In genomic region chr10:70616761-70617160, GRCh38 we compare ENCODE assay signal across 18 cellular contexts. TPM values are rescaled to one million over a fixed set of nuclear protein-coding genes. Genes with fewer than 3 reads are reported as not detected.
A peak's percentile ranks its signal among the peaks of the same experiment; 100 is the strongest.
DNase-seq lines count a peak whose midpoint lies in the region; ATAC-seq and TF ChIP-seq lines count a peak whose summit lies in the region.
"Had no signal": no experiment of that assay in that cellular context is flagged by ENCODE, and none has a peak within 500 bp of the region (broad histone marks: within the 10 kb centered on the region; RNA-seq: fewer than 3 reads in every experiment).

No MANE protein-coding gene starts in this region.

- no peak overlapping the region for H3K4me3 ChIP-seq in PC-3 (ENCODE audit: low read length)
- H3K4me3 ChIP-seq: BLaER1, GM23338, Peyer's patch had no signal

- H3K4me1 Mint-ChIP-seq in activated CD4-positive, alpha-beta T cell treated with anti-CD3 and anti-CD28 coated beads for 36 hours, result peaks cover 23% of the 10 kb centered on the region
- peaks cover 61% of the 10 kb centered on the region for H3K4me1 Mint-ChIP-seq in activated naive CD8-positive, alpha-beta T cell treated with anti-CD3 and anti-CD28 coated beads, Interleukin-2, amount 50 U/mL, for 24 hours
- H3K4me1 Mint-ChIP-seq in naive thymus-derived CD8-positive, alpha-beta T cell, result peaks cover 14 to 58% (median 55%) of the 10 kb centered on the region in 4 donors
- H3K4me1 Mint-ChIP-seq: GM23338 had no signal

- no peaks in the 10 kb centered on the region for H3F3A ChIP-seq in PC-3 (ENCODE audit: low read length, unreplicated experiment)

- no TSS peak for BruUV-seq in PC-3 (replicated peaks; lab: Mats Ljungman, UMichigan)

- CTCF ChIA-PET in activated CD4-positive, alpha-beta T cell treated with anti-CD3 and anti-CD28 coated beads for 36 hours (lab: Charles Lee), result interaction anchor here (0.8 kb wide), 1 partner anchor 32 kb away, joined by 3 read pairs; no protein-coding TSS in a partner anchor
- CTCF ChIA-PET in PC-3 (lab: Charles Lee), result interaction anchor here (1.0 kb wide), 1 partner anchor 40 kb away, joined by 3 read pairs; no protein-coding TSS in a partner anchor

- H3K4me3 Mint-ChIP-seq in activated CD4-positive, alpha-beta T cell treated with anti-CD3 and anti-CD28 coated beads for 36 hours, result no peak overlapping the region
- H3K4me3 Mint-ChIP-seq in activated naive CD8-positive, alpha-beta T cell treated with anti-CD3 and anti-CD28 coated beads, Interleukin-2, amount 50 U/mL, for 24 hours, result no peak overlapping the region
- H3K4me3 Mint-ChIP-seq in naive thymus-derived CD8-positive, alpha-beta T cell, result peak overlapping the region in 2 of 10 donors; percentile 30 to 65
- H3K4me3 Mint-ChIP-seq: GM23338 had no signal

- H3K27ac ChIP-seq in PC-3 (ENCODE audit: low read length), result peak overlapping the region; percentile 82
- H3K27ac ChIP-seq: 22Rv1, BLaER1, HL-60, Peyer's patch had no signal

- H3K27me3 Mint-ChIP-seq in activated CD4-positive, alpha-beta T cell treated with anti-CD3 and anti-CD28 coated beads for 36 hours, result peaks cover 10% of the 10 kb centered on the region
- peaks cover 2% of the 10 kb centered on the region for H3K27me3 Mint-ChIP-seq in activated naive CD8-positive, alpha-beta T cell treated with anti-CD3 and anti-CD28 coated beads, Interleukin-2, amount 50 U/mL, for 24 hours
- peaks cover 0 to 3% (median 0%) of the 10 kb centered on the region in 5 donors for H3K27me3 Mint-ChIP-seq in naive thymus-derived CD8-positive, alpha-beta T cell

- H3K4me2 ChIP-seq in PC-3 (ENCODE audit: low read length), result peak overlapping the region; percentile 69
- H3K4me2 ChIP-seq: BLaER1, GM23338 had no signal

- peak overlapping the region; percentile 18 for H3K9ac ChIP-seq in PC-3 (ENCODE audit: low read length)
- H3K9ac ChIP-seq: BLaER1 had no signal

- peaks cover 14% of the 10 kb centered on the region for H3K9me3 ChIP-seq in PC-3 (ENCODE audit: low read length)

- no peak overlapping the region for H2AFZ ChIP-seq in PC-3 (ENCODE audit: low read length)
- H2AFZ ChIP-seq: GM23338 had no signal

- peaks cover 6% of the 10 kb centered on the region for H3K36me3 Mint-ChIP-seq in activated CD4-positive, alpha-beta T cell treated with anti-CD3 and anti-CD28 coated beads for 36 hours (ENCODE audit: low read depth)
- peaks cover 4% of the 10 kb centered on the region for H3K36me3 Mint-ChIP-seq in activated naive CD8-positive, alpha-beta T cell treated with anti-CD3 and anti-CD28 coated beads, Interleukin-2, amount 50 U/mL, for 24 hours (ENCODE audit: low read depth)
- H3K36me3 Mint-ChIP-seq in naive thymus-derived CD8-positive, alpha-beta T cell, result peaks cover 0 to 9% (median 0%) of the 10 kb centered on the region in 3 donors

- intact Hi-C loops in activated CD4-positive, alpha-beta T cell treated with anti-CD3 and anti-CD28 coated beads for 36 hours (cut with DNase I, micrococcal nuclease), result loop anchor here (5.0 kb wide), 2 partner anchors 39 to 266 kb away; no protein-coding TSS in a partner anchor
- intact Hi-C loops in PC-3 (cut with micrococcal nuclease), result loop anchor here (2.0 kb wide), 1 partner anchor 264 kb away; no protein-coding TSS in a partner anchor

- peak; percentile 34 for ATAC-seq in activated CD4-positive, alpha-beta T cell treated with anti-CD3 and anti-CD28 coated beads for 36 hours
- no peak for ATAC-seq in PC-3
- peak; percentile 44 for ATAC-seq in activated naive CD8-positive, alpha-beta T cell treated with anti-CD3 and anti-CD28 coated beads, Interleukin-2, amount 50 U/mL, for 24 hours
- ATAC-seq in naive thymus-derived CD8-positive, alpha-beta T cell, result no peak
- no peak for ATAC-seq in HG02981 (IDR thresholded peaks at IDR 0.05; ENCODE audit: unreplicated experiment)
- ATAC-seq: GM23338 had no signal

- H3K4me1 ChIP-seq in PC-3 (ENCODE audit: insufficient read depth, low read length), result peaks cover 36% of the 10 kb centered on the region
- H3K4me1 ChIP-seq: BLaER1, Peyer's patch had no signal

- no peak for DNase-seq in activated CD4-positive, alpha-beta T cell treated with anti-CD3 and anti-CD28 coated beads for 36 hours
- no peak for DNase-seq in activated CD4-positive, alpha-beta T cell treated with anti-CD3 and anti-CD28 coated beads for 48 hours
- DNase-seq in PC-3 (no peak), NCI-H524 treated with DMSO at 0.1 percent for 48 hours (lab: John Stamatoyannopoulos, UW) (no peak), HUDEP-2 (lab: John Stamatoyannopoulos, UW; ENCODE audit: unreplicated experiment in 76 of 76) (no peak)
- no peak for DNase-seq in activated naive CD8-positive, alpha-beta T cell treated with anti-CD3 and anti-CD28 coated beads, Interleukin-2, amount 50 U/mL, for 24 hours
- peak in 3 of 10 donors; percentile 24 to 47 (median 24) for DNase-seq in naive thymus-derived CD8-positive, alpha-beta T cell
- DNase-seq: KBM-7, NCI-H146, NCI-H2081 treated with DMSO at 0.1 percent for 48 hours, NCI-H446, NCI-H748 treated with DMSO at 0.1 percent for 48 hours had no signal

- no peaks in the 10 kb centered on the region for H3K36me3 ChIP-seq in PC-3 (ENCODE audit: low read depth, low read length)
- H3K36me3 ChIP-seq: BLaER1, Peyer's patch had no signal

- H3K79me2 ChIP-seq in PC-3 (ENCODE audit: low read length), result no peaks in the 10 kb centered on the region

- H3K27ac Mint-ChIP-seq in activated CD4-positive, alpha-beta T cell treated with anti-CD3 and anti-CD28 coated beads for 36 hours, result peak overlapping the region; percentile 64
- H3K27ac Mint-ChIP-seq in activated naive CD8-positive, alpha-beta T cell treated with anti-CD3 and anti-CD28 coated beads, Interleukin-2, amount 50 U/mL, for 24 hours, result peak overlapping the region; percentile 91
- H3K27ac Mint-ChIP-seq in naive thymus-derived CD8-positive, alpha-beta T cell, result peak overlapping the region in 7 of 10 donors; percentile 19 to 87 (median 30)
- H3K27ac Mint-ChIP-seq: GM23338 had no signal

- H3K27me3 ChIP-seq in PC-3 (ENCODE audit: low read length), result no peaks in the 10 kb centered on the region
- H3K27me3 ChIP-seq: BLaER1, Peyer's patch had no signal

- TF ChIP-seq CTCF in PC-3 (conservative IDR thresholded peaks at IDR 0.05; ENCODE audit: low read depth, low read length), result no peak

- no peaks in the 10 kb centered on the region for H4K20me1 ChIP-seq in PC-3 (ENCODE audit: low read length)
- H4K20me1 ChIP-seq: BLaER1 had no signal

- H3K9me3 Mint-ChIP-seq in activated CD4-positive, alpha-beta T cell treated with anti-CD3 and anti-CD28 coated beads for 36 hours (ENCODE audit: low read depth), result peaks cover 11% of the 10 kb centered on the region
- H3K9me3 Mint-ChIP-seq in activated naive CD8-positive, alpha-beta T cell treated with anti-CD3 and anti-CD28 coated beads, Interleukin-2, amount 50 U/mL, for 24 hours, result peaks cover 9% of the 10 kb centered on the region
- H3K9me3 Mint-ChIP-seq in naive thymus-derived CD8-positive, alpha-beta T cell, result peaks cover 0 to 18% (median 6%) of the 10 kb centered on the region in 9 donors

- POLR2A ChIA-PET in activated CD4-positive, alpha-beta T cell treated with anti-CD3 and anti-CD28 coated beads for 36 hours (lab: Charles Lee), result no interaction called here
- POLR2A ChIA-PET in PC-3 (lab: Charles Lee; ENCODE audit: unreplicated experiment), result no interaction called here
- POLR2A ChIA-PET in naive thymus-derived CD8-positive, alpha-beta T cell (lab: Charles Lee), result interaction anchor here (0.6 kb wide), 1 partner anchor 42 kb away, joined by 3 read pairs; no protein-coding TSS in a partner anchor

- H3K9me2 ChIP-seq in PC-3 (replicated peaks; ENCODE audit: low read length), result no peaks in the 10 kb centered on the region

RNA-seq across cellular contexts. Expression of gene PRF1, which starts 14.2 kb away (rescaled TPM):
- total RNA-seq in activated CD4-positive, alpha-beta T cell treated with anti-CD3 and anti-CD28 coated beads for 36 hours, result 10 to 100 TPM; 21.8 to 28.6 TPM
- not detected in 2 replicates for total RNA-seq in PC-3 (2014; rRNA removed)
- 10 to 100 TPM; 14.7 to 16.8 TPM for total RNA-seq in naive thymus-derived CD8-positive, alpha-beta T cell
- polyA plus RNA-seq in naive thymus-derived CD8-positive, alpha-beta T cell, result 100 to 1,000 TPM in 1 of 3 donors, 10 to 100 TPM in 2; 58.3 to 435 (median 84.3) TPM
- total RNA-seq: GM23338 had no signal

RNA-seq across cellular contexts. Expression of gene ADAMTS14, which starts 55.5 kb away (rescaled TPM):
- not detected for total RNA-seq in activated CD4-positive, alpha-beta T cell treated with anti-CD3 and anti-CD28 coated beads for 36 hours
- 0.91 and 1.4 TPM in 2 replicates for total RNA-seq in PC-3 (2014; rRNA removed)
- total RNA-seq in naive thymus-derived CD8-positive, alpha-beta T cell, result not detected
- not detected for polyA plus RNA-seq in naive thymus-derived CD8-positive, alpha-beta T cell

Comparison
In these comparisons a context has a peak if more than half of its experiments do, and no peak if none do; other contexts are left out.
1. ATAC-seq: peak in activated CD4-positive, alpha-beta T cell treated with anti-CD3 and anti-CD28 coated beads for 36 hours (single experiment) and activated naive CD8-positive, alpha-beta T cell treated with anti-CD3 and anti-CD28 coated beads, Interleukin-2, amount 50 U/mL, for 24 hours (single experiment); none in PC-3 (single experiment), naive thymus-derived CD8-positive, alpha-beta T cell (0 of 2) and HG02981 (single experiment).
2. H3K27ac Mint-ChIP-seq: peak in every context shown above with its lines; median percentile 91 in activated naive CD8-positive, alpha-beta T cell treated with anti-CD3 and anti-CD28 coated beads, Interleukin-2, amount 50 U/mL, for 24 hours; 64 in activated CD4-positive, alpha-beta T cell treated with anti-CD3 and anti-CD28 coated beads for 36 hours; 30 in naive thymus-derived CD8-positive, alpha-beta T cell.
3. RNA of gene PRF1, which starts 14.2 kb away (total RNA-seq): 21.8 to 28.6 TPM in activated CD4-positive, alpha-beta T cell treated with anti-CD3 and anti-CD28 coated beads for 36 hours and 14.7 to 16.8 TPM in naive thymus-derived CD8-positive, alpha-beta T cell; not detected in PC-3; every median in the first group is over 10 times any median in the second.